ENCODE assay signal across 12 cellular contexts in the genomic region with DNA sequence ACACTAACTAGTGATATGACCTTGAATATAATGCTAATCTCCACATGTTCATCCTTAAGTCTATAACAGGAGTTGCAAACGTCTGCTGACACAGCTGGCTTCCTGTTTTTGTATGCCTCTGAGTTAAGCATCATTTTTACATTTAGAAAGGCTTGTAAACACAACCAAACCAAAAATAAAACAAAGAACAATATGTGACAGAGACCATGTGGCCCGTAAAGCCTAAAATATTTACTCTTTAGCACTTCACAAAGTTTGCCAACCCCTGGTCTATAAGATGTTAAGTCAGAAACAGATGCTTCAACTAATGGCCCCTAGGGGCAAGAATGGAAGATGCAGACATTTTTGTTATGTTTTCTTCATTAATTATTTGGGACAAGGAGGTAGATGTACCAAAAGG.
DNase-seq lines count a peak whose midpoint lies in the region; ATAC-seq, FAIRE-seq and TF ChIP-seq lines count a peak whose summit lies in the region.
"Had no signal": no experiment of that assay in that cellular context is flagged by ENCODE, and none has a peak within 500 bp of the region (broad histone marks: within the 10 kb centered on the region; RNA-seq: fewer than 3 reads in every experiment).

No MANE protein-coding gene starts in this region.

- in situ Hi-C loops in SK-MEL-5 (cut with HindIII; ENCODE audit: low pct_unique_long_range_greater_than_20kb, low sequenced_read_pairs), result no loop called here

- no peak for ATAC-seq in left lobe of liver

- DNase-seq in AG09309 (ENCODE audit: low read depth) (no peak), GM19239 (ENCODE audit: insufficient read length, low spot score) (no peak), SK-MEL-5 (ENCODE audit: low read depth, low spot score) (peak; percentile 32), foreskin fibroblast (peak; percentile 1 to 28), NCI-H2196 (lab: John Stamatoyannopoulos, UW; ENCODE audit: unreplicated experiment) (no peak), HK-2 (ENCODE audit: unreplicated experiment) (no peak), kidney tubule cell (ENCODE audit: low spot score) (no peak), left lobe of liver (ENCODE audit: low spot score) (no peak)
- DNase-seq: activated T-cell treated with anti-CD3 and anti-CD28 coated beads, Interleukin-2, amount 50 U/mL, for 1 hour; GF-D8; T-helper 2 cell had no signal

- H3K4me3 ChIP-seq in AG09309 (ENCODE audit: control insufficient read depth, low read depth, low read length) (no peak overlapping the region), foreskin fibroblast (ENCODE audit: low read depth in 1 of 2, low read length in 2 of 2) (no peak overlapping the region)
- H3K4me3 ChIP-seq: prostate gland had no signal

- TF ChIP-seq CTCF in AG09309 (IDR thresholded peaks at IDR 0.05; ENCODE audit: control insufficient read depth, insufficient read depth, low read depth, low read length, missing control alignments), result peak; percentile 17
- TF ChIP-seq CTCF in foreskin fibroblast (IDR thresholded peaks at IDR 0.05; ENCODE audit: low read depth, low read length), result peak; percentile 37

- peak; percentile 68 for FAIRE-seq in GM19239 (lab: Jason Lieb, UNC)

Comparison
In these comparisons a context has a peak if more than half of its experiments do, and no peak if none do; other contexts are left out.
1. DNase-seq: peak in SK-MEL-5 (single experiment) and foreskin fibroblast (2 of 2); none in AG09309 (single experiment), GM19239 (single experiment), NCI-H2196 (single experiment), HK-2 (single experiment), kidney tubule cell (single experiment) and left lobe of liver (single experiment).